ENCODE assay signal across 21 cellular contexts in genomic region chr1:20442920-20443625, GRCh38. TPM values are rescaled to one million over a fixed set of nuclear protein-coding genes. Genes with fewer than 3 reads are reported as not detected.
A peak's percentile ranks its signal among the peaks of the same experiment; 100 is the strongest.
DNase-seq lines count a peak whose midpoint lies in the region; FAIRE-seq and TF ChIP-seq lines count a peak whose summit lies in the region.
"Had no signal": no experiment of that assay in that cellular context is flagged by ENCODE, and none has a peak within 500 bp of the region (broad histone marks: within the 10 kb centered on the region; RNA-seq: fewer than 3 reads in every experiment).

No MANE protein-coding gene starts in this region.

- no peaks in the 10 kb centered on the region for H3K27me3 Mint-ChIP-seq in activated T-helper 1 cell treated with anti-CD3 and anti-CD28 coated beads, Interleukin-12 subunit alpha, Interleukin-12 subunit beta, Interleukin-2, Interleukin-4 antibody, amounts not matched to agents 30 ng/mL and 10 ng/mL and 1 ng/mL, durations not matched to agents 14 hours and 24 hours and 36 hours (ENCODE audit: insufficient read depth)

- no peaks in the 10 kb centered on the region for H3K79me1 ChIP-seq in mesenchymal stem cell (replicated peaks; ENCODE audit: low read length, poor library complexity, severe bottlenecking)

- H2AK5ac ChIP-seq in mesenchymal stem cell (ENCODE audit: low read length, severe bottlenecking), result no peak overlapping the region

- no peaks in the 10 kb centered on the region for H3K36me3 Mint-ChIP-seq in activated T-helper 1 cell treated with anti-CD3 and anti-CD28 coated beads, Interleukin-12 subunit alpha, Interleukin-12 subunit beta, Interleukin-2, Interleukin-4 antibody, amounts not matched to agents 30 ng/mL and 10 ng/mL and 1 ng/mL, durations not matched to agents 14 hours and 24 hours and 36 hours (ENCODE audit: low read depth)
- H3K36me3 Mint-ChIP-seq: activated naive CD8-positive, alpha-beta T cell treated with anti-CD3 and anti-CD28 coated beads for 36 hours had no signal

- H3K9ac ChIP-seq in mesenchymal stem cell (ENCODE audit: low read length), result peak overlapping the region; percentile 2

- H2BK5ac ChIP-seq in mesenchymal stem cell (ENCODE audit: low read depth, low read length, poor library complexity, severe bottlenecking), result no peak overlapping the region

- H2BK120ac ChIP-seq in mesenchymal stem cell (ENCODE audit: low read depth, low read length), result no peak overlapping the region

- H3K18ac ChIP-seq in mesenchymal stem cell (ENCODE audit: low read depth in 1 of 2, low read length in 2 of 2), result no peak overlapping the region

- H4K91ac ChIP-seq in mesenchymal stem cell (ENCODE audit: low read length), result no peak overlapping the region

- no peak overlapping the region for H3K23ac ChIP-seq in mesenchymal stem cell (ENCODE audit: low read length in 2 of 2)

- no peak overlapping the region for H3K14ac ChIP-seq in mesenchymal stem cell (ENCODE audit: low read length in 2 of 2)

- no peak overlapping the region for H3K4me2 ChIP-seq in mesenchymal stem cell (ENCODE audit: low read length, poor library complexity, severe bottlenecking)

- no peak overlapping the region for H3K4ac ChIP-seq in mesenchymal stem cell (ENCODE audit: low read depth in 1 of 2, low read length in 2 of 2)

- no peak overlapping the region for H3K4me3 Mint-ChIP-seq in activated T-helper 1 cell treated with anti-CD3 and anti-CD28 coated beads, Interleukin-12 subunit alpha, Interleukin-12 subunit beta, Interleukin-2, Interleukin-4 antibody, amounts not matched to agents 30 ng/mL and 10 ng/mL and 1 ng/mL, durations not matched to agents 14 hours and 24 hours and 36 hours
- H3K4me3 Mint-ChIP-seq: activated CD4-positive, alpha-beta memory T cell treated with anti-CD3 and anti-CD28 coated beads, Interleukin-2, amount 10 ng/mL, durations not matched to agents 7 days and 5 days; activated naive CD8-positive, alpha-beta T cell treated with anti-CD3 and anti-CD28 coated beads for 36 hours; stimulated activated naive CD8-positive, alpha-beta T cell treated with anti-CD3 and anti-CD28 coated beads, Interleukin-15, amount 100 ng/mL, for 72 hours had no signal

- peaks cover 1% of the 10 kb centered on the region for H3K4me1 ChIP-seq in mesenchymal stem cell (ENCODE audit: control insufficient read depth, insufficient read depth, low read depth, low read length)
- H3K4me1 ChIP-seq: body of pancreas, sigmoid colon had no signal

- H2AFZ ChIP-seq in mesenchymal stem cell (ENCODE audit: low read depth, low read length), result no peak overlapping the region

- no peak for TF ChIP-seq CTCF in AG09309 (IDR thresholded peaks at IDR 0.05; ENCODE audit: control insufficient read depth, insufficient read depth, low read depth, low read length, missing control alignments)

- FAIRE-seq in RCC 7860 (lab: Jason Lieb, UNC), result no peak
- FAIRE-seq: G401.6, GM12892 had no signal

- DNase-seq in AG09309 (ENCODE audit: low read depth) (peak; percentile 7), GM03348 (ENCODE audit: low spot score) (peak; percentile 53), NCI-H69 (lab: John Stamatoyannopoulos, UW) (peak; percentile 41), mesenchymal stem cell (peak; percentile 17), dermis blood vessel endothelial cell (no peak), NCI-H2107 treated with DMSO at 0.1 percent for 48 hours (lab: John Stamatoyannopoulos, UW; ENCODE audit: unreplicated experiment) (no peak), RCC 7860 (ENCODE audit: low spot score) (no peak)
- DNase-seq in activated T-helper 1 cell treated with anti-CD3 and anti-CD28 coated beads, Interleukin-12 subunit alpha, Interleukin-12 subunit beta, Interleukin-2, Interleukin-4 antibody, amounts not matched to agents 30 ng/mL and 10 ng/mL and 1 ng/mL, durations not matched to agents 14 hours and 24 hours and 36 hours (ENCODE audit: low spot score), result no peak
- DNase-seq: activated CD4-positive, alpha-beta memory T cell treated with anti-CD3 and anti-CD28 coated beads, Interleukin-2, amount 10 ng/mL, durations not matched to agents 7 days and 5 days; activated naive CD8-positive, alpha-beta T cell treated with anti-CD3 and anti-CD28 coated beads for 36 hours; activated T-cell treated with anti-CD3 and anti-CD28 coated beads, Interleukin-2, amount 50 U/mL, for 1 hour; body of pancreas; Caco-2; NCI-H345; Right ventricle myocardium superior; sigmoid colon; stimulated activated naive CD8-positive, alpha-beta T cell treated with anti-CD3 and anti-CD28 coated beads, Interleukin-15, amount 100 ng/mL, for 72 hours; T-helper 1 cell had no signal

- H2BK12ac ChIP-seq in mesenchymal stem cell (ENCODE audit: low read length in 2 of 2), result no peak overlapping the region

- H3K27ac ChIP-seq in mesenchymal stem cell (ENCODE audit: low read length, poor library complexity, severe bottlenecking), result no peak overlapping the region
- H3K27ac ChIP-seq: body of pancreas, coronary artery, sigmoid colon had no signal

- H3K4me3 ChIP-seq in AG09309 (ENCODE audit: control insufficient read depth, low read depth, low read length), result no peak overlapping the region
- no peak overlapping the region for H3K4me3 ChIP-seq in mesenchymal stem cell (ENCODE audit: insufficient read depth in 1 of 2, low read depth in 1 of 2, low read length in 2 of 2)
- H3K4me3 ChIP-seq: body of pancreas, coronary artery, sigmoid colon had no signal

- no peaks in the 10 kb centered on the region for H3K9me3 ChIP-seq in mesenchymal stem cell (ENCODE audit: control insufficient read depth, low read length)
- H3K9me3 ChIP-seq: body of pancreas, Caco-2, sigmoid colon had no signal

- H3K9me3 Mint-ChIP-seq in activated T-helper 1 cell treated with anti-CD3 and anti-CD28 coated beads, Interleukin-12 subunit alpha, Interleukin-12 subunit beta, Interleukin-2, Interleukin-4 antibody, amounts not matched to agents 30 ng/mL and 10 ng/mL and 1 ng/mL, durations not matched to agents 14 hours and 24 hours and 36 hours, result no peaks in the 10 kb centered on the region
- H3K9me3 Mint-ChIP-seq: activated CD4-positive, alpha-beta memory T cell treated with anti-CD3 and anti-CD28 coated beads, Interleukin-2, amount 10 ng/mL, durations not matched to agents 7 days and 5 days; activated naive CD8-positive, alpha-beta T cell treated with anti-CD3 and anti-CD28 coated beads for 36 hours; stimulated activated naive CD8-positive, alpha-beta T cell treated with anti-CD3 and anti-CD28 coated beads, Interleukin-15, amount 100 ng/mL, for 72 hours had no signal

- no peak overlapping the region for H2BK15ac ChIP-seq in mesenchymal stem cell (ENCODE audit: low read depth, poor library complexity, severe bottlenecking)

- intact Hi-C loops in activated T-helper 1 cell treated with anti-CD3 and anti-CD28 coated beads, Interleukin-12 subunit alpha, Interleukin-12 subunit beta, Interleukin-2, Interleukin-4 antibody, amounts not matched to agents 30 ng/mL and 10 ng/mL and 1 ng/mL, durations not matched to agents 14 hours and 24 hours and 36 hours (cut with micrococcal nuclease), result no loop called here

- no peak overlapping the region for H3K27ac Mint-ChIP-seq in activated T-helper 1 cell treated with anti-CD3 and anti-CD28 coated beads, Interleukin-12 subunit alpha, Interleukin-12 subunit beta, Interleukin-2, Interleukin-4 antibody, amounts not matched to agents 30 ng/mL and 10 ng/mL and 1 ng/mL, durations not matched to agents 14 hours and 24 hours and 36 hours
- H3K27ac Mint-ChIP-seq: activated CD4-positive, alpha-beta memory T cell treated with anti-CD3 and anti-CD28 coated beads, Interleukin-2, amount 10 ng/mL, durations not matched to agents 7 days and 5 days; activated naive CD8-positive, alpha-beta T cell treated with anti-CD3 and anti-CD28 coated beads for 36 hours had no signal

- no peaks in the 10 kb centered on the region for H3K4me1 Mint-ChIP-seq in activated T-helper 1 cell treated with anti-CD3 and anti-CD28 coated beads, Interleukin-12 subunit alpha, Interleukin-12 subunit beta, Interleukin-2, Interleukin-4 antibody, amounts not matched to agents 30 ng/mL and 10 ng/mL and 1 ng/mL, durations not matched to agents 14 hours and 24 hours and 36 hours (ENCODE audit: low read depth)
- H3K4me1 Mint-ChIP-seq: activated CD4-positive, alpha-beta memory T cell treated with anti-CD3 and anti-CD28 coated beads, Interleukin-2, amount 10 ng/mL, durations not matched to agents 7 days and 5 days had no signal

- 80% methylated on average over 5 of the region's 5 CpGs for WGBS in mesenchymal stem cell

- H3K36me3 ChIP-seq in mesenchymal stem cell (ENCODE audit: control insufficient read depth in 1 of 2, insufficient read depth in 2 of 2, low read depth in 1 of 2, low read length in 2 of 2), result no peaks in the 10 kb centered on the region
- H3K36me3 ChIP-seq: sigmoid colon had no signal

- no peak overlapping the region for H4K8ac ChIP-seq in mesenchymal stem cell (ENCODE audit: low read length)

- H3K27me3 ChIP-seq in mesenchymal stem cell (ENCODE audit: control insufficient read depth in 1 of 2, insufficient read depth in 1 of 2, low read length in 2 of 2), result peaks cover 6 to 27% of the 10 kb centered on the region in 2 experiments
- H3K27me3 ChIP-seq: body of pancreas, sigmoid colon had no signal

RNA-seq across cellular contexts. Expression of gene CAMK2N1, which starts 42.9 kb away (rescaled TPM):
- 71.3 TPM for polyA plus RNA-seq in mesenchymal stem cell (2013, experiment 1 of 2)
- 76.6 TPM for polyA plus RNA-seq in mesenchymal stem cell (2013, experiment 2 of 2)
- total RNA-seq in activated T-helper 1 cell treated with anti-CD3 and anti-CD28 coated beads, Interleukin-12 subunit alpha, Interleukin-12 subunit beta, Interleukin-2, Interleukin-4 antibody, amounts not matched to agents 30 ng/mL and 10 ng/mL and 1 ng/mL, durations not matched to agents 14 hours and 24 hours and 36 hours, result 1.8 and 1.9 TPM in 2 replicates
- 3.7 and 7.8 TPM in 2 replicates for total RNA-seq in dermis blood vessel endothelial cell

Comparison
In these comparisons a context has a peak if more than half of its experiments do, and no peak if none do; other contexts are left out.
1. DNase-seq: peak in AG09309 (single experiment), GM03348 (single experiment), NCI-H69 (single experiment) and mesenchymal stem cell (single experiment); none in activated T-helper 1 cell treated with anti-CD3 and anti-CD28 coated beads, Interleukin-12 subunit alpha, Interleukin-12 subunit beta, Interleukin-2, Interleukin-4 antibody, amounts not matched to agents 30 ng/mL and 10 ng/mL and 1 ng/mL, durations not matched to agents 14 hours and 24 hours and 36 hours (single experiment), dermis blood vessel endothelial cell (single experiment), NCI-H2107 treated with DMSO at 0.1 percent for 48 hours (single experiment) and RCC 7860 (single experiment).